In genomic region chrX:128807367-128807766, GRCh38 we compare ENCODE assay signal across 1 cellular context.
TF ChIP-seq lines count a peak whose summit lies in the region.

No MANE protein-coding gene starts in this region.

TF ChIP-seq in HEK293, 187 proteins besides CTCF, POLR2A, EP300 and RAD21 (continued from another document):
- TF ChIP-seq ZBTB11 (tag by site-specific recombination; conservative IDR thresholded peaks at IDR 0.05; ENCODE audit: low read depth) (no peak), ZNF585B (tag by site-specific recombination; IDR thresholded peaks at IDR 0.05) (peak; percentile 50), BCL6B (tag by site-specific recombination; IDR thresholded peaks at IDR 0.05) (no peak), SETDB1 (IDR thresholded peaks at IDR 0.05; ENCODE audit: insufficient read length, low read length) (peak; percentile 34)
